Comparison of ENCODE assay signal across 9 cellular contexts in genomic region chr13:41492432-41493267, GRCh38. TPM values are rescaled to one million over a fixed set of nuclear protein-coding genes. Genes with fewer than 3 reads are reported as not detected.
DNase-seq lines count a peak whose midpoint lies in the region; ATAC-seq lines count a peak whose summit lies in the region.
"Had no signal": no experiment of that assay in that cellular context is flagged by ENCODE, and none has a peak within 500 bp of the region (broad histone marks: within the 10 kb centered on the region; RNA-seq: fewer than 3 reads in every experiment).

No MANE protein-coding gene starts in this region.

- H3K27me3 Mint-ChIP-seq in natural killer cell treated with Interleukin-12 subunit alpha and Interleukin-12 subunit beta and Interleukin-15 and Interleukin-18, amount 100 ng/mL, for 72 hours = peaks cover 0 to 6% of the 10 kb centered on the region in 2 donors

- H3K4me1 Mint-ChIP-seq in natural killer cell treated with Interleukin-12 subunit alpha and Interleukin-12 subunit beta and Interleukin-15 and Interleukin-18, amount 100 ng/mL, for 72 hours (ENCODE audit: low read depth in 2 of 2) = peaks cover 34 to 45% of the 10 kb centered on the region in 2 donors

- peak overlapping the region; percentile 74 for H3K4me3 Mint-ChIP-seq in natural killer cell treated with Interleukin-12 subunit alpha and Interleukin-12 subunit beta and Interleukin-15 and Interleukin-18, amount 100 ng/mL, for 72 hours

- peak; percentile 14 for DNase-seq in DMS53 (lab: John Stamatoyannopoulos, UW)
- DNase-seq in DMS53 treated with DMSO at 0.1 percent for 48 hours (lab: John Stamatoyannopoulos, UW; ENCODE audit: unreplicated experiment) = no peak
- DNase-seq in SKM-1 (lab: John Stamatoyannopoulos, UW; ENCODE audit: unreplicated experiment) = peak; percentile 15
- DNase-seq in natural killer cell treated with Interleukin-12 subunit alpha and Interleukin-12 subunit beta and Interleukin-15 and Interleukin-18, amount 100 ng/mL, for 72 hours (ENCODE audit: low spot score) = no peak
- DNase-seq in AG08395 (ENCODE audit: low spot score) = no peak
- DNase-seq in hypothalamus (lab: John Stamatoyannopoulos, UW) = no peak
- DNase-seq: pancreas had no signal

- H3K27ac Mint-ChIP-seq in natural killer cell treated with Interleukin-12 subunit alpha and Interleukin-12 subunit beta and Interleukin-15 and Interleukin-18, amount 100 ng/mL, for 72 hours = peak overlapping the region; percentile 63 to 65

- H3K9me3 Mint-ChIP-seq in natural killer cell treated with Interleukin-12 subunit alpha and Interleukin-12 subunit beta and Interleukin-15 and Interleukin-18, amount 100 ng/mL, for 72 hours = no peaks in the 10 kb centered on the region

- ATAC-seq in HG02642 (IDR thresholded peaks at IDR 0.05; ENCODE audit: poor library complexity, unreplicated experiment) = peak; percentile 59
- peak; percentile 82 to 84 for ATAC-seq in natural killer cell treated with Interleukin-12 subunit alpha and Interleukin-12 subunit beta and Interleukin-15 and Interleukin-18, amount 100 ng/mL, for 72 hours
- ATAC-seq in HG03196 (IDR thresholded peaks at IDR 0.05; ENCODE audit: unreplicated experiment) = no peak

- no peaks in the 10 kb centered on the region for H3K36me3 Mint-ChIP-seq in natural killer cell treated with Interleukin-12 subunit alpha and Interleukin-12 subunit beta and Interleukin-15 and Interleukin-18, amount 100 ng/mL, for 72 hours

RNA-seq across cellular contexts. Expression of gene RGCC, which starts 35.3 kb away (rescaled TPM):
- total RNA-seq in natural killer cell treated with Interleukin-12 subunit alpha and Interleukin-12 subunit beta and Interleukin-15 and Interleukin-18, amount 100 ng/mL, for 72 hours = 1 to 10 TPM; 6.2 to 9.0 TPM

Comparison
In these comparisons a context has a peak if more than half of its experiments do, and no peak if none do; other contexts are left out.
1. DNase-seq: peak in DMS53 (single experiment) and SKM-1 (single experiment); none in DMS53 treated with DMSO at 0.1 percent for 48 hours (single experiment), natural killer cell treated with Interleukin-12 subunit alpha and Interleukin-12 subunit beta and Interleukin-15 and Interleukin-18, amount 100 ng/mL, for 72 hours (single experiment), AG08395 (single experiment) and hypothalamus (0 of 51).